Comparison of ENCODE assay signal across 14 cellular contexts in genomic region chr1:115729765-115730164, GRCh38. TPM values are rescaled to one million over a fixed set of nuclear protein-coding genes. Genes with fewer than 3 reads are reported as not detected.
DNase-seq lines count a peak whose midpoint lies in the region; ATAC-seq and TF ChIP-seq lines count a peak whose summit lies in the region.
"Had no signal": no experiment of that assay in that cellular context is flagged by ENCODE, and none has a peak within 500 bp of the region (broad histone marks: within the 10 kb centered on the region; RNA-seq: fewer than 3 reads in every experiment).

No MANE protein-coding gene starts in this region.

- H2AFZ ChIP-seq in hepatocyte = no peak overlapping the region
- H2AFZ ChIP-seq: parathyroid adenoma had no signal

- peak; percentile 5 for DNase-seq in OCI-M1 (lab: John Stamatoyannopoulos, UW)
- no peak for DNase-seq in hepatocyte (ENCODE audit: low spot score)
- no peak for DNase-seq in stimulated activated CD4-positive, alpha-beta T cell treated with anti-CD3 and anti-CD28 coated beads, Interleukin-4, amount 100 ng/mL, for 4 hours
- no peak for DNase-seq in activated CD4-positive, alpha-beta T cell treated with anti-CD3 and anti-CD28 coated beads, Interleukin-2, amount 50 U/mL, for 1 hour
- DNase-seq in NCI-H187 treated with DMSO at 0.1 percent for 48 hours (lab: John Stamatoyannopoulos, UW) = no peak
- DNase-seq: activated naive CD4-positive, alpha-beta T cell treated with anti-CD3 and anti-CD28 coated beads for 36 hours; NCI-H2171; SHP77 treated with DMSO at 0.1 percent for 48 hours had no signal

- H3K27ac ChIP-seq in hepatocyte = no peak overlapping the region
- H3K27ac ChIP-seq: gastroesophageal sphincter, parathyroid adenoma, thoracic aorta had no signal

- H3K36me3 ChIP-seq in hepatocyte (replicated peaks; ENCODE audit: insufficient read depth, low read depth) = no peaks in the 10 kb centered on the region
- H3K36me3 ChIP-seq: thoracic aorta had no signal

- no peak for TF ChIP-seq CTCF in hepatocyte (IDR thresholded peaks at IDR 0.05; ENCODE audit: poor library complexity)

- H3K9me3 ChIP-seq in hepatocyte (ENCODE audit: low read depth) = no peaks in the 10 kb centered on the region
- H3K9me3 ChIP-seq: gastroesophageal sphincter, thoracic aorta had no signal

- ATAC-seq in GM18517 (IDR thresholded peaks at IDR 0.05; ENCODE audit: unreplicated experiment) (peak; percentile 95), GM21381 (IDR thresholded peaks at IDR 0.05; ENCODE audit: unreplicated experiment) (peak; percentile 69), HG03025 (IDR thresholded peaks at IDR 0.05; ENCODE audit: low FRiP score, unreplicated experiment) (peak; percentile 96)
- ATAC-seq: gastroesophageal sphincter had no signal

- H3K9me2 ChIP-seq in hepatocyte (replicated peaks; ENCODE audit: insufficient read depth) = no peaks in the 10 kb centered on the region

- H3K27me3 ChIP-seq in hepatocyte = no peaks in the 10 kb centered on the region
- H3K27me3 ChIP-seq: gastroesophageal sphincter had no signal

- no peak overlapping the region for H3K4me3 ChIP-seq in hepatocyte
- H3K4me3 ChIP-seq: gastroesophageal sphincter, thoracic aorta had no signal

- H3K79me2 ChIP-seq in hepatocyte = no peaks in the 10 kb centered on the region
- H3K79me2 ChIP-seq: parathyroid adenoma had no signal

- H3K4me2 ChIP-seq in hepatocyte = no peak overlapping the region

- peaks cover 21% of the 10 kb centered on the region for H3K4me1 ChIP-seq in hepatocyte (ENCODE audit: insufficient read depth)
- H3K4me1 ChIP-seq: parathyroid adenoma had no signal

- 90% methylated on average over 3 of the region's 3 CpGs for WGBS in hepatocyte (ENCODE audit: low lambda C conversion rate, missing lambda C conversion rate)

- no peaks in the 10 kb centered on the region for H4K20me1 ChIP-seq in hepatocyte (ENCODE audit: insufficient read depth, poor library complexity, severe bottlenecking)

RNA-seq across cellular contexts. Expression of gene CASQ2, which starts 38.7 kb away (rescaled TPM):
- 0.08 TPM in 1 of 2 replicates, not detected in the other for total RNA-seq in hepatocyte
- polyA plus RNA-seq in hepatocyte = not detected in 2 replicates
- total RNA-seq: activated naive CD4-positive, alpha-beta T cell treated with anti-CD3 and anti-CD28 coated beads for 36 hours had no signal
